Comparison of ENCODE assay signal across 1 cellular context in genomic region chr5:92637247-92637646, GRCh38.
TF ChIP-seq lines count a peak whose summit lies in the region.

No MANE protein-coding gene starts in this region.

TF ChIP-seq in HEK293, 187 proteins besides CTCF, POLR2A, EP300 and RAD21 (continued from another document):
- TF ChIP-seq ZNF366 (tag by site-specific recombination; conservative IDR thresholded peaks at IDR 0.05) (0 out of 2 replicates have a peak, but pooled peaks have one; percentile 34), ZNF561 (tag by site-specific recombination; IDR thresholded peaks at IDR 0.05; ENCODE audit: borderline replicate concordance) (no peak), FEZF1 (tag by site-specific recombination; IDR thresholded peaks at IDR 0.05) (peak; percentile 69), ZBTB17 (tag by site-specific recombination; IDR thresholded peaks at IDR 0.05) (peak; percentile 38; the same call in 1 of the 2 replicates), ZNF16 (tag by site-specific recombination; IDR thresholded peaks at IDR 0.05; ENCODE audit: low read depth) (no peak), PRDM1 (tag by site-specific recombination; IDR thresholded peaks at IDR 0.05) (peak; percentile 84), ZNF148 (tag by site-specific recombination; IDR thresholded peaks at IDR 0.05; ENCODE audit: borderline replicate concordance) (no peak)
